27 cellular contexts compared by ENCODE assay signal in the genomic region with DNA sequence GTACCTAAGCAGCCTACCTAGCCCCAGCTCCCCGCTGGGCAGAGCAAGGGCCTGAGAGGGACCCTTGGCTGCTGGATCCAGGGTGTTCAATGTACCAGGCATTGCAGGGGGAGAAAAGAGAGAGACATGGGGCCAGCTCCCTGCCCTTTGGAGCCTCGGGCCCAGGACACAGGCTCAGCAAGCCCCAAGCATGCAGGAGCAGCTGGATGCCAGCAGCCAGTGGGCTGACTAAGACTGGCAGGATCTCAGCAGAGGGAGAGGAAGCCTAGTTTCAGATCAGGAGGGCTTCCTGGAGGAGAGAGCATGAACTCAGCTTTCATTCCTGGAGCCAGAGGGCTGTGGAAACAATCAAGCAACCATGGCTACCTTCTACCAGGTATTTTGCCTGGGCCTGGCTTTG.
"Had no signal": no experiment of that assay in that cellular context is flagged by ENCODE, and none has a peak within 500 bp of the region (broad histone marks: within the 10 kb centered on the region; RNA-seq: fewer than 3 reads in every experiment).

No MANE protein-coding gene starts in this region.

- FAIRE-seq: keratinocyte, TTC549 had no signal

- H3K9me3 Mint-ChIP-seq: activated CD4-positive, alpha-beta memory T cell treated with anti-CD3 and anti-CD28 coated beads for 36 hours; activated CD4-positive, alpha-beta T cell treated with anti-CD3 and anti-CD28 coated beads, Interleukin-2, amount 10 ng/mL, durations not matched to agents 24 days and 14 days; activated naive CD4-positive, alpha-beta T cell treated with anti-CD3 and anti-CD28 coated beads, Interleukin-2, amount 50 U/mL, for 24 hours; activated naive CD8-positive, alpha-beta T cell treated with anti-CD3 and anti-CD28 coated beads, Interleukin-2, amount 50 U/mL, for 24 hours; nephron had no signal

- H3K36me3 ChIP-seq: esophagus muscularis mucosa, right atrium auricular region, transverse colon, uterus had no signal

- H3K4me1 Mint-ChIP-seq: activated CD4-positive, alpha-beta T cell treated with anti-CD3 and anti-CD28 coated beads, Interleukin-2, amount 10 ng/mL, durations not matched to agents 24 days and 14 days had no signal

- DNase-seq: activated CD4-positive, alpha-beta memory T cell treated with anti-CD3 and anti-CD28 coated beads for 36 hours; activated CD4-positive, alpha-beta T cell treated with anti-CD3 and anti-CD28 coated beads, Interleukin-2, amount 10 ng/mL, durations not matched to agents 24 days and 14 days; activated CD8-positive, alpha-beta memory T cell treated with anti-CD3 and anti-CD28 coated beads, Interleukin-2, amount 50 U/mL, for 4 hours; activated naive CD8-positive, alpha-beta T cell treated with anti-CD3 and anti-CD28 coated beads, Interleukin-2, amount 50 U/mL, for 24 hours; amygdala; caudate nucleus; cortex of kidney; foreskin melanocyte; left cardiac atrium; left ventricle myocardium superior; nucleus accumbens; stimulated activated CD4-positive, alpha-beta T cell treated with anti-CD3 and anti-CD28 coated beads, Interleukin-2, amount 100 ng/mL, for 48 hours; stimulated activated naive CD4-positive, alpha-beta T cell treated with Interleukin-2 at 50 U/mL for 16 hours; T-helper 1 cell; T-helper 9 cell; testis; transverse colon; uterus had no signal

- H3K27ac ChIP-seq: esophagus muscularis mucosa, parathyroid adenoma, right atrium auricular region, testis, transverse colon, uterus, VCaP had no signal

- H3K27ac Mint-ChIP-seq: activated CD4-positive, alpha-beta memory T cell treated with anti-CD3 and anti-CD28 coated beads for 36 hours; activated CD4-positive, alpha-beta T cell treated with anti-CD3 and anti-CD28 coated beads, Interleukin-2, amount 10 ng/mL, durations not matched to agents 24 days and 14 days; activated naive CD4-positive, alpha-beta T cell treated with anti-CD3 and anti-CD28 coated beads, Interleukin-2, amount 50 U/mL, for 24 hours; activated naive CD8-positive, alpha-beta T cell treated with anti-CD3 and anti-CD28 coated beads, Interleukin-2, amount 50 U/mL, for 24 hours had no signal

- H3K4me1 ChIP-seq: parathyroid adenoma, testis had no signal

- H3K79me2 ChIP-seq: parathyroid adenoma had no signal

- H3K27me3 ChIP-seq: right atrium auricular region, testis, uterus had no signal

- H3K4me3 Mint-ChIP-seq: activated CD4-positive, alpha-beta memory T cell treated with anti-CD3 and anti-CD28 coated beads for 36 hours; activated CD4-positive, alpha-beta T cell treated with anti-CD3 and anti-CD28 coated beads, Interleukin-2, amount 10 ng/mL, durations not matched to agents 24 days and 14 days; activated naive CD8-positive, alpha-beta T cell treated with anti-CD3 and anti-CD28 coated beads, Interleukin-2, amount 50 U/mL, for 24 hours had no signal

- H3K36me3 Mint-ChIP-seq: activated CD4-positive, alpha-beta memory T cell treated with anti-CD3 and anti-CD28 coated beads for 36 hours; activated naive CD4-positive, alpha-beta T cell treated with anti-CD3 and anti-CD28 coated beads, Interleukin-2, amount 50 U/mL, for 24 hours had no signal

- H3K9ac ChIP-seq: parathyroid adenoma had no signal

- ATAC-seq: activated CD4-positive, CD25-positive, alpha-beta regulatory T cell treated with anti-CD3 and anti-CD28 coated beads, Interleukin-2, amount 50 U/mL, for 24 hours; activated naive CD8-positive, alpha-beta T cell treated with anti-CD3 and anti-CD28 coated beads, Interleukin-2, amount 50 U/mL, for 24 hours; left cardiac atrium; left ventricle myocardium superior had no signal

- H3K4me3 ChIP-seq: esophagus muscularis mucosa, right atrium auricular region, testis, transverse colon, uterus had no signal

- H2AFZ ChIP-seq: parathyroid adenoma had no signal

- H3K9me3 ChIP-seq: esophagus muscularis mucosa, testis, transverse colon, uterus had no signal
